Comparison of ENCODE assay signal across 12 cellular contexts in genomic region chr17:62898239-62898864, GRCh38.
DNase-seq lines count a peak whose midpoint lies in the region; ATAC-seq, FAIRE-seq and TF ChIP-seq lines count a peak whose summit lies in the region.
"Had no signal": no experiment of that assay in that cellular context is flagged by ENCODE, and none has a peak within 500 bp of the region (broad histone marks: within the 10 kb centered on the region; RNA-seq: fewer than 3 reads in every experiment).

No MANE protein-coding gene starts in this region.

- H3K9me3 ChIP-seq in MG63, result no peaks in the 10 kb centered on the region
- H3K9me3 ChIP-seq in H1 (ENCODE audit: insufficient read depth in 2 of 2, low read depth in 1 of 2, low read length in 1 of 2), result no peaks in the 10 kb centered on the region

- no peak overlapping the region for H2BK20ac ChIP-seq in H1 (ENCODE audit: low read length)

- H3K23ac ChIP-seq in H1 (ENCODE audit: insufficient read length), result no peak overlapping the region

- no peaks in the 10 kb centered on the region for H3K36me3 ChIP-seq in MG63
- no peaks in the 10 kb centered on the region for H3K36me3 ChIP-seq in H1 (ENCODE audit: control insufficient read depth in 2 of 4, insufficient read depth in 4 of 4, low read length in 3 of 4)

- H3K27me3 ChIP-seq in MG63 (no peaks in the 10 kb centered on the region), H1 (replicated peaks in 1 of 4; ENCODE audit: control insufficient read depth in 3 of 4, extremely low read depth in 1 of 4, insufficient read depth in 3 of 4, low read length in 3 of 4) (no peaks in the 10 kb centered on the region)

- H4K91ac ChIP-seq in H1 (replicated peaks; ENCODE audit: insufficient read length, low read length), result no peak overlapping the region

- peak; percentile 46 for DNase-seq in AG08395 (ENCODE audit: low spot score)
- DNase-seq in MG63, result peak; percentile 28
- no peak for DNase-seq in H1 (ENCODE audit: low read depth in 1 of 2, low spot score in 2 of 2)
- peak; percentile 13 to 80 for DNase-seq in lung microvascular endothelial cell (ENCODE audit: low read depth in 2 of 2)
- no peak for DNase-seq in NCI-H526 treated with DMSO at 0.1 percent for 48 hours (lab: John Stamatoyannopoulos, UW)
- DNase-seq in SKM-1 (lab: John Stamatoyannopoulos, UW; ENCODE audit: unreplicated experiment), result no peak
- DNase-seq: activated naive CD8-positive, alpha-beta T cell treated with anti-CD3 and anti-CD28 coated beads, Interleukin-2, amount 10 ng/mL, durations not matched to agents 7 days and 5 days; DND-41; NCI-H146 had no signal

- H3K4me1 ChIP-seq in H1 (replicated peaks in 1 of 4; ENCODE audit: control insufficient read depth in 3 of 4, insufficient read depth in 4 of 4, low read length in 3 of 4), result peaks cover 0 to 6% (median 0%) of the 10 kb centered on the region in 4 experiments; a peak in 1 of 7 replicates

- H3K23me2 ChIP-seq in H1 (ENCODE audit: low read depth, low read length), result no peaks in the 10 kb centered on the region

- H3K4me3 ChIP-seq in MG63 (no peak overlapping the region), H1 (ENCODE audit: extremely low read depth in 1 of 4, insufficient read depth in 2 of 4, low read depth in 3 of 4, low read length in 4 of 4) (no peak overlapping the region)

- POLR2A ChIA-PET in H1 (lab: Charles Lee; ENCODE audit: partially characterized antibody), result no interaction called here

- H3K9ac ChIP-seq in H1 (replicated peaks in 1 of 4; ENCODE audit: extremely low read depth in 1 of 4, low read depth in 3 of 4, low read length in 3 of 4), result no peak overlapping the region

- H3K14ac ChIP-seq in H1 (ENCODE audit: insufficient read length), result no peak overlapping the region

- H3K79me1 ChIP-seq in H1 (ENCODE audit: low read depth, low read length), result no peaks in the 10 kb centered on the region

- H2BK15ac ChIP-seq in H1 (ENCODE audit: low read length), result no peak overlapping the region

- no peak overlapping the region for H3K4ac ChIP-seq in H1 (replicated peaks; ENCODE audit: insufficient read length, low read depth, low read length)

- no peak overlapping the region for H2BK5ac ChIP-seq in H1 (ENCODE audit: low read depth, low read length)

- ATAC-seq in GM21619 (IDR thresholded peaks at IDR 0.05; ENCODE audit: unreplicated experiment) (no peak), HG02885 (IDR thresholded peaks at IDR 0.05; ENCODE audit: poor library complexity, unreplicated experiment) (no peak)
- ATAC-seq: WTC11 had no signal

- H4K5ac ChIP-seq in H1 (ENCODE audit: insufficient read length, low read depth, low read length), result no peak overlapping the region

- H2BK12ac ChIP-seq in H1 (ENCODE audit: low read depth, low read length), result no peak overlapping the region

- no peak overlapping the region for H3K56ac ChIP-seq in H1 (replicated peaks; ENCODE audit: insufficient read length, low read depth, low read length)

- H3K18ac ChIP-seq in H1 (ENCODE audit: extremely low read depth, low read length), result no peak overlapping the region

- FAIRE-seq in H1 (lab: Jason Lieb, UNC), result no peak

- no peaks in the 10 kb centered on the region for H4K20me1 ChIP-seq in H1 (replicated peaks in 1 of 2; ENCODE audit: control insufficient read depth in 1 of 2, insufficient read depth in 2 of 2, low read length in 2 of 2)

- no peak overlapping the region for H3K27ac ChIP-seq in H1 (ENCODE audit: low read depth, low read length)

- CTCF ChIA-PET in H1 (lab: Charles Lee; ENCODE audit: partially characterized antibody), result interaction anchor here (0.7 kb wide), 1 partner anchor 110 kb away, joined by 3 read pairs; no protein-coding TSS in a partner anchor

- peak overlapping the region; percentile 46; the same call in 1 of the 2 replicates for H2AFZ ChIP-seq in H1 (ENCODE audit: low read length)

- no peak overlapping the region for H2AK5ac ChIP-seq in H1 (ENCODE audit: low read depth, low read length)

- H3K79me2 ChIP-seq in H1 (ENCODE audit: control insufficient read depth in 1 of 2, insufficient read depth in 2 of 2, low read length in 2 of 2), result no peaks in the 10 kb centered on the region

- TF ChIP-seq POLR2A in H1 (IDR thresholded peaks at IDR 0.05; ENCODE audit: control extremely low read depth in 1 of 2, low read depth in 2 of 2, low read length in 2 of 2), result no peak

- no peak for TF ChIP-seq CTCF in H1 (IDR thresholded peaks at IDR 0.05; ENCODE audit: control extremely low read depth in 1 of 3, insufficient read depth in 1 of 3, low read depth in 1 of 3, low read length in 3 of 3)

- no peak for TF ChIP-seq RAD21 in H1 (IDR thresholded peaks at IDR 0.05 in 1 of 2, conservative IDR thresholded peaks at IDR 0.05 in 1 of 2; ENCODE audit: low read depth in 2 of 2, low read length in 2 of 2)

- WGBS in H1 (ENCODE audit: extremely low coverage in 1 of 2, insufficient coverage in 1 of 2, insufficient read length in 1 of 2, insufficient replicate concordance in 2 of 2, low coverage in 1 of 2, low lambda C conversion rate in 2 of 2, missing lambda C conversion rate in 1 of 2), 2 experiments, result 92% methylated on average over 13 of the region's 13 CpGs; no CpG with 5 or more reads in 1 of the 2 experiments

- no peak for TF ChIP-seq EP300 in H1 (IDR thresholded peaks at IDR 0.05; ENCODE audit: borderline replicate concordance in 1 of 2, low read depth in 2 of 2, low read length in 2 of 2)

- no peak overlapping the region for H2BK120ac ChIP-seq in H1 (replicated peaks; ENCODE audit: low read depth, low read length)

- no peak overlapping the region for H4K8ac ChIP-seq in H1 (ENCODE audit: extremely low read depth, insufficient read depth, low read length)

- H3K4me2 ChIP-seq in H1 (ENCODE audit: insufficient read depth in 1 of 2, low read depth in 2 of 2, low read length in 2 of 2), result no peak overlapping the region

TF ChIP-seq in H1, 55 proteins besides CTCF, POLR2A, EP300 and RAD21:
- TF ChIP-seq SRF (IDR thresholded peaks at IDR 0.05; ENCODE audit: low read depth, low read length), result no peak
- TF ChIP-seq RXRA (IDR thresholded peaks at IDR 0.05; ENCODE audit: insufficient read depth, low read depth, low read length), result no peak
- no peak for TF ChIP-seq SIN3A (conservative IDR thresholded peaks at IDR 0.05 in 1 of 2, IDR thresholded peaks at IDR 0.05 in 1 of 2; ENCODE audit: low read depth in 1 of 2, low read length in 2 of 2)
- TF ChIP-seq ZNF274 (IDR thresholded peaks at IDR 0.05; ENCODE audit: borderline replicate concordance, extremely low read depth, low read length), result no peak

Comparison
In these comparisons a context has a peak if more than half of its experiments do, and no peak if none do; other contexts are left out.
1. DNase-seq: peak in AG08395 (single experiment), MG63 (single experiment) and lung microvascular endothelial cell (2 of 2); none in H1 (0 of 2), NCI-H526 treated with DMSO at 0.1 percent for 48 hours (single experiment) and SKM-1 (single experiment).